In the genomic region with DNA sequence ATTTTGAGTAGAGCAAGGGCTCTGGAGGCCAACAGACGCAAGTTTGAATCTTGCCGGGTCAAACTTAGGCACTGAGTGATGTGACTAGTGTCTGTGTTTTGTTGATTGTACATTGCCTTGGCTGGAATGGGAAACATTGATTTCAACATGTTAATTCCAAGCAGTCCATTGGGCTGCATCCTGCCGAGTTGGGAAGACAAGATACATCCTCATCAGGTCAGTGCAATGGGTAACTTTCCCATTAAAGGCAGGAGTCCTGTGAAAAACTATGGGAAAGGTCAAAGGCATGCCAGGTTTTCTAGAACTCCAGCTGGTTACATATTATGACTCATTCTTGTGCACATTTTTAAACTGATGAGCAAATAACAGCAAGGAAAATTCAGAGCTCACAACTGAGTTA, we compare ENCODE assay signal across 12 cellular contexts.
DNase-seq lines count a peak whose midpoint lies in the region; ATAC-seq, FAIRE-seq and TF ChIP-seq lines count a peak whose summit lies in the region.
"Had no signal": no experiment of that assay in that cellular context is flagged by ENCODE, and none has a peak within 500 bp of the region (broad histone marks: within the 10 kb centered on the region; RNA-seq: fewer than 3 reads in every experiment).

No MANE protein-coding gene starts in this region.

- DNase-seq in A549 (ENCODE audit: low read depth in 1 of 2, low spot score in 1 of 2) (peak in 1 of 2 experiments; percentile 79), GM23338 (ENCODE audit: low spot score) (no peak), astrocyte (ENCODE audit: low read depth) (peak; percentile 77), hepatocyte (ENCODE audit: low spot score) (peak; percentile 49), globus pallidus (ENCODE audit: low spot score) (no peak), ovary (no peak)
- no peak for DNase-seq in naive thymus-derived CD4-positive, alpha-beta T cell
- DNase-seq in activated naive CD8-positive, alpha-beta T cell treated with anti-CD3 and anti-CD28 coated beads for 36 hours: no peak
- DNase-seq: CD4-positive, CD25-positive, alpha-beta regulatory T cell; NCI-H1105; spleen; stimulated activated naive CD4-positive, alpha-beta T cell treated with Interleukin-2 at 50 U/mL for 16 hours had no signal

- intact Hi-C loops in ovary (cut with DNase I): no loop called here
- intact Hi-C loops in naive thymus-derived CD4-positive, alpha-beta T cell (cut with micrococcal nuclease): loop anchor here in 1 of 2 donors (5.0 kb wide), 1 partner anchor 73 kb away; no protein-coding TSS in a partner anchor

- TF ChIP-seq POLR2A in A549 (IDR thresholded peaks at IDR 0.05; ENCODE audit: low read length) (no peak), ovary (IDR thresholded peaks at IDR 0.05) (no peak)

- no peaks in the 10 kb centered on the region for H3K36me3 ChIP-seq in GM23338 (ENCODE audit: insufficient read depth)
- H3K36me3 ChIP-seq in astrocyte (ENCODE audit: insufficient read depth, low read length): no peaks in the 10 kb centered on the region
- H3K36me3 ChIP-seq in hepatocyte (replicated peaks; ENCODE audit: insufficient read depth, low read depth): no peaks in the 10 kb centered on the region
- no peaks in the 10 kb centered on the region for H3K36me3 ChIP-seq in ovary
- no peaks in the 10 kb centered on the region for H3K36me3 ChIP-seq in naive thymus-derived CD4-positive, alpha-beta T cell (ENCODE audit: control insufficient read depth in 2 of 3, insufficient read depth in 3 of 3, low read length in 3 of 3)
- H3K36me3 ChIP-seq: spleen had no signal

- TF ChIP-seq CTCF in A549 (IDR thresholded peaks at IDR 0.05) (no peak), GM23338 (conservative IDR thresholded peaks at IDR 0.05; ENCODE audit: low read depth in 2 of 2) (no peak), astrocyte (IDR thresholded peaks at IDR 0.05; ENCODE audit: insufficient read depth, low read depth, low read length) (no peak), hepatocyte (IDR thresholded peaks at IDR 0.05; ENCODE audit: poor library complexity) (no peak), ovary (IDR thresholded peaks at IDR 0.05) (no peak)

- H3K79me2 ChIP-seq in GM23338 (replicated peaks; ENCODE audit: insufficient read depth) (no peaks in the 10 kb centered on the region), astrocyte (ENCODE audit: insufficient read depth, low read length) (no peaks in the 10 kb centered on the region), hepatocyte (no peaks in the 10 kb centered on the region)

- FAIRE-seq in A549 (lab: Jason Lieb, UNC): peak; percentile 23
- FAIRE-seq in astrocyte (lab: Jason Lieb, UNC): no peak

- H2AFZ ChIP-seq in GM23338 (peak overlapping the region; percentile 7; the same call in 1 of the 2 replicates), astrocyte (ENCODE audit: low read depth, low read length) (no peak overlapping the region), hepatocyte (no peak overlapping the region)

- POLR2A ChIA-PET in A549 (lab: Yijun Ruan, JAX): interaction anchor here (0.7 to 3.9 kb wide), 3 partner anchors 10 to 128 kb away, joined by 3 to 24 read pairs (median 5); no protein-coding TSS in a partner anchor
- POLR2A ChIA-PET in naive thymus-derived CD4-positive, alpha-beta T cell (lab: Charles Lee): interaction anchor here (0.6 kb wide), 3 partner anchors 64 to 695 kb away, joined by 3 read pairs; no protein-coding TSS in a partner anchor

- H3F3A ChIP-seq in GM23338 (replicated peaks; ENCODE audit: low read depth): no peaks in the 10 kb centered on the region

- H3K4me3 ChIP-seq in A549 (no peak overlapping the region), GM23338 (no peak overlapping the region), astrocyte (ENCODE audit: insufficient read depth, low read depth, low read length) (no peak overlapping the region), hepatocyte (no peak overlapping the region), ovary (no peak overlapping the region)
- no peak overlapping the region for H3K4me3 ChIP-seq in naive thymus-derived CD4-positive, alpha-beta T cell (ENCODE audit: low read length)
- H3K4me3 ChIP-seq: spleen had no signal

- WGBS in A549 (ENCODE audit: missing lambda C conversion rate): 15% methylated on average over 3 of the region's 3 CpGs
- 70% methylated on average over 3 of the region's 3 CpGs for WGBS in hepatocyte (ENCODE audit: low lambda C conversion rate, missing lambda C conversion rate)
- WGBS in ovary, 3 donors: 44 to 49% (median 47%) methylated on average over 3 of the region's 3 CpGs

- H3K4me2 ChIP-seq in A549: peak overlapping the region; percentile 49
- no peak overlapping the region for H3K4me2 ChIP-seq in GM23338
- H3K4me2 ChIP-seq in astrocyte (ENCODE audit: low read length): peak overlapping the region; percentile 14
- no peak overlapping the region for H3K4me2 ChIP-seq in hepatocyte

- TF ChIP-seq RAD21 in A549 (conservative IDR thresholded peaks at IDR 0.05 in 1 of 2, IDR thresholded peaks at IDR 0.05 in 1 of 2): no peak

- H3K9me2 ChIP-seq in GM23338 (ENCODE audit: insufficient read depth) (peaks cover 8% of the 10 kb centered on the region; the same call in 1 of the 2 replicates), hepatocyte (replicated peaks; ENCODE audit: insufficient read depth) (no peaks in the 10 kb centered on the region)

- H3K27me3 Mint-ChIP-seq in GM23338 (ENCODE audit: insufficient read depth, low read depth, poor library complexity) (peaks cover 5% of the 10 kb centered on the region), astrocyte (ENCODE audit: low read depth, unreplicated experiment) (peaks cover 1% of the 10 kb centered on the region)
- H3K27me3 Mint-ChIP-seq in naive thymus-derived CD4-positive, alpha-beta T cell: no peaks in the 10 kb centered on the region
- H3K27me3 Mint-ChIP-seq in activated naive CD8-positive, alpha-beta T cell treated with anti-CD3 and anti-CD28 coated beads for 36 hours: no peaks in the 10 kb centered on the region
- H3K27me3 Mint-ChIP-seq: CD4-positive, CD25-positive, alpha-beta regulatory T cell had no signal

- TF ChIP-seq EP300 in A549 (IDR thresholded peaks at IDR 0.05) (peak in 1 of 2 experiments; percentile 28; a peak in 1 of 5 replicates), ovary (IDR thresholded peaks at IDR 0.05) (no peak)

- H3K27me3 ChIP-seq in GM23338 (ENCODE audit: insufficient read depth): no peaks in the 10 kb centered on the region
- H3K27me3 ChIP-seq in astrocyte (ENCODE audit: insufficient read depth, low read length): no peaks in the 10 kb centered on the region
- no peaks in the 10 kb centered on the region for H3K27me3 ChIP-seq in hepatocyte
- no peaks in the 10 kb centered on the region for H3K27me3 ChIP-seq in ovary
- no peaks in the 10 kb centered on the region for H3K27me3 ChIP-seq in naive thymus-derived CD4-positive, alpha-beta T cell (ENCODE audit: control insufficient read depth in 2 of 2, insufficient read depth in 2 of 2, low read length in 2 of 2)
- H3K27me3 ChIP-seq: spleen had no signal

- H3K4me1 ChIP-seq in A549 (peaks cover 35% of the 10 kb centered on the region), GM23338 (ENCODE audit: insufficient read depth) (no peaks in the 10 kb centered on the region), astrocyte (ENCODE audit: insufficient read depth, low read length) (peaks cover 18% of the 10 kb centered on the region), hepatocyte (ENCODE audit: insufficient read depth) (peaks cover 21% of the 10 kb centered on the region), ovary (ENCODE audit: insufficient read depth) (peaks cover 3% of the 10 kb centered on the region)
- peaks cover 0 to 24% of the 10 kb centered on the region in 2 donors for H3K4me1 ChIP-seq in naive thymus-derived CD4-positive, alpha-beta T cell (ENCODE audit: control insufficient read depth in 2 of 2, insufficient read depth in 2 of 2, low read length in 2 of 2)

- H3K9me3 ChIP-seq in A549: peaks cover 3% of the 10 kb centered on the region; the same call in 1 of the 3 replicates
- H3K9me3 ChIP-seq in astrocyte (ENCODE audit: insufficient read depth, low read depth, low read length): no peaks in the 10 kb centered on the region
- no peaks in the 10 kb centered on the region for H3K9me3 ChIP-seq in hepatocyte (ENCODE audit: low read depth)
- no peaks in the 10 kb centered on the region for H3K9me3 ChIP-seq in ovary
- H3K9me3 ChIP-seq in naive thymus-derived CD4-positive, alpha-beta T cell (ENCODE audit: control insufficient read depth in 2 of 3, low read length in 3 of 3): no peaks in the 10 kb centered on the region
- H3K9me3 ChIP-seq: spleen had no signal

- H4K20me1 ChIP-seq in GM23338 (replicated peaks; ENCODE audit: insufficient read depth) (no peaks in the 10 kb centered on the region), astrocyte (ENCODE audit: insufficient read depth, low read length) (no peaks in the 10 kb centered on the region), hepatocyte (ENCODE audit: insufficient read depth, poor library complexity, severe bottlenecking) (no peaks in the 10 kb centered on the region)

- no peaks in the 10 kb centered on the region for H3K9me3 Mint-ChIP-seq in GM23338
- H3K9me3 Mint-ChIP-seq in astrocyte (ENCODE audit: unreplicated experiment): peaks cover 8% of the 10 kb centered on the region
- peaks cover 0 to 1% (median 0%) of the 10 kb centered on the region in 11 donors for H3K9me3 Mint-ChIP-seq in naive thymus-derived CD4-positive, alpha-beta T cell
- H3K9me3 Mint-ChIP-seq in activated naive CD8-positive, alpha-beta T cell treated with anti-CD3 and anti-CD28 coated beads for 36 hours: peaks cover 4% of the 10 kb centered on the region

- CTCF ChIA-PET in A549 (lab: Yijun Ruan, JAX): interaction anchor here (0.6 to 2.6 kb wide), 4 partner anchors 9 to 361 kb away, joined by 3 to 8 read pairs (median 5); no protein-coding TSS in a partner anchor
- CTCF ChIA-PET in naive thymus-derived CD4-positive, alpha-beta T cell (lab: Charles Lee): no interaction called here

- H3K27ac Mint-ChIP-seq in GM23338: no peak overlapping the region
- peak overlapping the region; percentile 87 for H3K27ac Mint-ChIP-seq in astrocyte (ENCODE audit: unreplicated experiment)
- H3K27ac Mint-ChIP-seq in naive thymus-derived CD4-positive, alpha-beta T cell: peak overlapping the region in 3 of 9 donors; percentile 32 to 87 (median 48)
- no peak overlapping the region for H3K27ac Mint-ChIP-seq in activated naive CD8-positive, alpha-beta T cell treated with anti-CD3 and anti-CD28 coated beads for 36 hours

- peaks cover 9% of the 10 kb centered on the region for H3K4me1 Mint-ChIP-seq in GM23338
- H3K4me1 Mint-ChIP-seq in astrocyte (ENCODE audit: low read depth, unreplicated experiment): peaks cover 43% of the 10 kb centered on the region
- peaks cover 18 to 40% (median 32%) of the 10 kb centered on the region in 7 donors for H3K4me1 Mint-ChIP-seq in naive thymus-derived CD4-positive, alpha-beta T cell
- peaks cover 10% of the 10 kb centered on the region for H3K4me1 Mint-ChIP-seq in activated naive CD8-positive, alpha-beta T cell treated with anti-CD3 and anti-CD28 coated beads for 36 hours

- no peaks in the 10 kb centered on the region for H3K36me3 Mint-ChIP-seq in GM23338 (ENCODE audit: low read depth)
- H3K36me3 Mint-ChIP-seq in astrocyte (ENCODE audit: low read depth, unreplicated experiment): peaks cover 7% of the 10 kb centered on the region
- H3K36me3 Mint-ChIP-seq in naive thymus-derived CD4-positive, alpha-beta T cell: peaks cover 0 to 2% (median 0%) of the 10 kb centered on the region in 5 donors
- H3K36me3 Mint-ChIP-seq in activated naive CD8-positive, alpha-beta T cell treated with anti-CD3 and anti-CD28 coated beads for 36 hours: peaks cover 4% of the 10 kb centered on the region
- H3K36me3 Mint-ChIP-seq: CD4-positive, CD25-positive, alpha-beta regulatory T cell had no signal

- H3K4me3 Mint-ChIP-seq in GM23338 (no peak overlapping the region), astrocyte (ENCODE audit: unreplicated experiment) (no peak overlapping the region)
- no peak overlapping the region for H3K4me3 Mint-ChIP-seq in naive thymus-derived CD4-positive, alpha-beta T cell
- H3K4me3 Mint-ChIP-seq in activated naive CD8-positive, alpha-beta T cell treated with anti-CD3 and anti-CD28 coated beads for 36 hours: no peak overlapping the region
- H3K4me3 Mint-ChIP-seq: CD4-positive, CD25-positive, alpha-beta regulatory T cell had no signal

- peak overlapping the region; percentile 32 for H3K9ac ChIP-seq in astrocyte (ENCODE audit: low read length)

- ATAC-seq in A549: peak; percentile 78 to 81
- ATAC-seq in GM23338: no peak
- no peak for ATAC-seq in naive thymus-derived CD4-positive, alpha-beta T cell

- peak overlapping the region; percentile 61 to 87 for H3K27ac ChIP-seq in A549
- no peak overlapping the region for H3K27ac ChIP-seq in GM23338 (ENCODE audit: low read depth)
- H3K27ac ChIP-seq in astrocyte (ENCODE audit: low read depth, low read length): peak overlapping the region; percentile 80
- H3K27ac ChIP-seq in hepatocyte: peak overlapping the region; percentile 79
- H3K27ac ChIP-seq in ovary: no peak overlapping the region
- H3K27ac ChIP-seq in naive thymus-derived CD4-positive, alpha-beta T cell (ENCODE audit: low read depth, low read length): no peak overlapping the region

Comparison
In these comparisons a context has a peak if more than half of its experiments do, and no peak if none do; other contexts are left out.
1. ATAC-seq: peak in A549 (2 of 2); none in GM23338 (single experiment) and naive thymus-derived CD4-positive, alpha-beta T cell (single experiment).
2. DNase-seq: peak in astrocyte (single experiment) and hepatocyte (single experiment); none in GM23338 (single experiment), globus pallidus (single experiment), ovary (0 of 5), naive thymus-derived CD4-positive, alpha-beta T cell (0 of 9) and activated naive CD8-positive, alpha-beta T cell treated with anti-CD3 and anti-CD28 coated beads for 36 hours (single experiment).
3. H3K27ac ChIP-seq: peak in A549 (2 of 2), astrocyte (single experiment) and hepatocyte (single experiment); none in GM23338 (single experiment), ovary (0 of 2) and naive thymus-derived CD4-positive, alpha-beta T cell (single experiment).
4. H3K4me2 ChIP-seq: peak in A549 (single experiment) and astrocyte (single experiment); none in GM23338 (single experiment) and hepatocyte (single experiment).